Comparison of ENCODE assay signal across 9 cellular contexts in the genomic region with DNA sequence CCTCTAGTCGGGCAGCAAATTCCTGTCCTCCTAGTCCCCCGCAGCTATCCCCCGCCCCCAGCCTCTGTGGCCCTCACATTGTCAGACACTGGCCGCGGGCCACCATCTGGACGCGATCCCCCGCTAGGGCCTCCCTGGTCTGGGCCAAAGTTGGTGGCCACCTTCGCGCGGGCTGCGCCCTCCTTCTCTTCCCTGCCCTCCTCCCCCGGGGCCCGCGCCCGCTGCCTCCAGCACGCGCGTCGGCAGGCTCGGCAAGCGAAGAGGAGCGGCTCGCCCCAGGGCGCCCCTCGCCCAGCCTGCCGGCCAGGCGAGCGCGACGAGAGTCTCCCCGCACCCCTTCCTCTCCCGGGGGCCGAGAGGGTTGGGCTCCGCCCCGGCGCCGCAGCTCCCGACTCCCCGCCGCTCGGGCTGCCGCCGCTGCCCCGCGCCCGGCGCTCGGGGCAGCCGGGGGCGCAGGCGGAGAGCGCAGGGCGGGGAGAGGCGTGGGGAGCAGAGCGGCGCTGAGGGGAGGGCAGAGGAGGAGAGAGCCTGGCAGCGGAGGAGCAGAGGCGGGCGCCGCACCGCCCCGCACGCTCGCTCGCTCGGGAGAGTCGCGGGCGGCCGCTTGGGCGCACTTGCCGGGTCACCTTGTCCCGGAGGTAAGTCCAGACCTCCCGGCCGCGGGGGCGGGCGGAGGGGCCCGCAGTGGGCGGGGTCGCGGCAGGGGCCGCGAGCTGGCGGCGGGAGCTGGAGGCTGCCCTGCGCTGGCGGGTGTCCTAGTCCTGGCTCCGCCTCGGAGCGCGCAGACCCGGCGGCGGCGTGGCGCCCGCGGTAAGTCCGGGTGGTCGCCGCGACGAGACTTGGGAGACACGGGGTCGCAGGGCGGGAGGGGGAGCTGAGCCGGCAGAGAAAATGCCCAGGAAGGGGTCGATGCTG. TPM values are rescaled to one million over a fixed set of nuclear protein-coding genes. Genes with fewer than 3 reads are reported as not detected.
DNase-seq lines count a peak whose midpoint lies in the region; ATAC-seq and TF ChIP-seq lines count a peak whose summit lies in the region.
"Had no signal": no experiment of that assay in that cellular context is flagged by ENCODE, and none has a peak within 500 bp of the region (broad histone marks: within the 10 kb centered on the region; RNA-seq: fewer than 3 reads in every experiment).

A gene (plus strand): TSS at position 514 of the 915 bp plus-strand sequence. CDS start 73,469 bp downstream, outside the sequence.

- TF ChIP-seq CTCF in ascending aorta (IDR thresholded peaks at IDR 0.05), result no peak

- peak within 1 kb of the TSS; percentile 48; the same call in 1 of the 2 replicates for H3K9ac ChIP-seq in HUES48 (ENCODE audit: low read depth, low read length)

- peak; percentile 56 for ATAC-seq in stimulated activated naive CD8-positive, alpha-beta T cell treated with anti-CD3 and anti-CD28 coated beads, Interleukin-15, amount 100 ng/mL, for 72 hours
- no peak for ATAC-seq in activated CD4-positive, CD25-positive, alpha-beta regulatory T cell treated with anti-CD3 and anti-CD28 coated beads, Interleukin-2, amount 50 U/mL, for 24 hours
- ATAC-seq in HG03460 (IDR thresholded peaks at IDR 0.05; ENCODE audit: unreplicated experiment) (no peak), HG02610 (IDR thresholded peaks at IDR 0.05; ENCODE audit: unreplicated experiment) (no peak)

- intact Hi-C loops in ascending aorta (cut with DNase I), result loop anchor here (2.0 to 10.0 kb wide), 5 partner anchors 59 to 1115 kb away; a partner anchor contains a TSS

- H3K4me3 ChIP-seq in HUES48 (ENCODE audit: low read depth, low read length) (peak within 1 kb of the TSS; percentile 79), ascending aorta (peak within 1 kb of the TSS; percentile 71 to 84)

- H3K9me3 Mint-ChIP-seq in stimulated activated naive CD8-positive, alpha-beta T cell treated with anti-CD3 and anti-CD28 coated beads, Interleukin-15, amount 100 ng/mL, for 72 hours, result no peaks in the 10 kb centered on the region
- H3K9me3 Mint-ChIP-seq: memory B cell had no signal

- H3K27ac ChIP-seq in HUES48 (ENCODE audit: low read depth, low read length) (peak within 1 kb of the TSS; percentile 5), ascending aorta (peak within 1 kb of the TSS; percentile 80 to 82)

- H3K9me3 ChIP-seq in HUES48 (ENCODE audit: control insufficient read depth, insufficient read depth, low read length) (no peaks in the 10 kb centered on the region), ascending aorta (no peaks in the 10 kb centered on the region)

- H3K27ac Mint-ChIP-seq in stimulated activated naive CD8-positive, alpha-beta T cell treated with anti-CD3 and anti-CD28 coated beads, Interleukin-15, amount 100 ng/mL, for 72 hours, result no peak within 1 kb of the TSS
- H3K27ac Mint-ChIP-seq: memory B cell had no signal

- H3K36me3 ChIP-seq in HUES48 (ENCODE audit: control insufficient read depth, insufficient read depth, low read length) (no peaks in the 10 kb centered on the region), ascending aorta (no peaks in the 10 kb centered on the region)

- peaks cover 72% of the 10 kb centered on the region for H3K27me3 Mint-ChIP-seq in stimulated activated naive CD8-positive, alpha-beta T cell treated with anti-CD3 and anti-CD28 coated beads, Interleukin-15, amount 100 ng/mL, for 72 hours

- peak within 1 kb of the TSS; percentile 53 to 72 for H3K4me3 Mint-ChIP-seq in stimulated activated naive CD8-positive, alpha-beta T cell treated with anti-CD3 and anti-CD28 coated beads, Interleukin-15, amount 100 ng/mL, for 72 hours
- H3K4me3 Mint-ChIP-seq: memory B cell had no signal

- DNase-seq in ascending aorta (ENCODE audit: low spot score in 2 of 2) (peak in 1 of 2 donors; percentile 70), islet precursor cell (peak; percentile 86), UCSD-AML1 (lab: John Stamatoyannopoulos, UW; ENCODE audit: unreplicated experiment) (no peak)
- DNase-seq in stimulated activated naive CD8-positive, alpha-beta T cell treated with anti-CD3 and anti-CD28 coated beads, Interleukin-15, amount 100 ng/mL, for 72 hours, result no peak

- H3K4me1 ChIP-seq in HUES48 (ENCODE audit: control insufficient read depth, insufficient read depth, low read length) (peaks cover 26% of the 10 kb centered on the region), ascending aorta (peaks cover 0 to 10% of the 10 kb centered on the region in 2 donors)

- H3K27me3 ChIP-seq in HUES48 (ENCODE audit: control insufficient read depth, insufficient read depth, low read length) (peaks cover 84% of the 10 kb centered on the region), ascending aorta (no peaks in the 10 kb centered on the region)

- H3K4me1 Mint-ChIP-seq in stimulated activated naive CD8-positive, alpha-beta T cell treated with anti-CD3 and anti-CD28 coated beads, Interleukin-15, amount 100 ng/mL, for 72 hours, result peaks cover 16% of the 10 kb centered on the region
- H3K4me1 Mint-ChIP-seq: memory B cell had no signal

RNA-seq across cellular contexts. Expression of the gene that starts here (rescaled TPM):
- 13.7 TPM for total RNA-seq in ascending aorta
